Comparison of ENCODE assay signal across 24 cellular contexts in genomic region chr2:70574102-70574501, GRCh38. TPM values are rescaled to one million over a fixed set of nuclear protein-coding genes. Genes with fewer than 3 reads are reported as not detected.
DNase-seq lines count a peak whose midpoint lies in the region; ATAC-seq, FAIRE-seq and TF ChIP-seq lines count a peak whose summit lies in the region.
"Had no signal": no experiment of that assay in that cellular context is flagged by ENCODE, and none has a peak within 500 bp of the region (broad histone marks: within the 10 kb centered on the region; RNA-seq: fewer than 3 reads in every experiment).

No MANE protein-coding gene starts in this region.

- peaks cover 12% of the 10 kb centered on the region for H3F3A ChIP-seq in MM.1S (ENCODE audit: insufficient read depth, low read length)

- FAIRE-seq in GM12878 (lab: Jason Lieb, UNC), result no peak
- FAIRE-seq: A549 had no signal

- H3K36me3 ChIP-seq in MM.1S (replicated peaks; ENCODE audit: insufficient read depth, low read length), result no peaks in the 10 kb centered on the region
- H3K36me3 ChIP-seq in GM12878 (ENCODE audit: control insufficient read depth in 2 of 2, insufficient read depth in 2 of 2, low read length in 1 of 2), result no peaks in the 10 kb centered on the region

- no peak for TF ChIP-seq CTCF in MM.1S (IDR thresholded peaks at IDR 0.05; ENCODE audit: low read length)
- no peak for TF ChIP-seq CTCF in GM12878 (IDR thresholded peaks at IDR 0.05 in 2 of 3, conservative IDR thresholded peaks at IDR 0.05 in 1 of 3; ENCODE audit: control insufficient read depth in 2 of 3, extremely low read depth in 1 of 3, insufficient read depth in 1 of 3, low read depth in 3 of 3, low read length in 3 of 3)

- no peaks in the 10 kb centered on the region for H3K9me3 ChIP-seq in right cardiac atrium (ENCODE audit: control insufficient read depth, low read length)
- no peaks in the 10 kb centered on the region for H3K9me3 ChIP-seq in MM.1S (replicated peaks; ENCODE audit: insufficient read depth, low read length)
- H3K9me3 ChIP-seq in GM12878 (replicated peaks; ENCODE audit: control insufficient read depth, insufficient read depth, low read length), result no peaks in the 10 kb centered on the region

- DNase-seq in right cardiac atrium (no peak), left cardiac atrium (no peak), MM.1S (no peak), GM12878 (ENCODE audit: low read depth, low spot score) (no peak), COLO829 (ENCODE audit: low spot score) (no peak)
- DNase-seq in effector CD8-positive, alpha-beta T cell (lab: John Stamatoyannopoulos, UW), result no peak
- DNase-seq: DMS153; DND-41; H9; IMR-90; KG1; NCI-H1105 treated with DMSO at 0.1 percent for 48 hours; NCI-H146; NCI-H1930; NCI-H446; NCI-H524 treated with DMSO at 0.1 percent for 48 hours; NCI-H774; NK-92 treated with Interleukin-12 subunit alpha and Interleukin-12 subunit beta, amount 100 ng/mL, for 24 hours; PC-9; SHP77 treated with DMSO at 0.1 percent for 48 hours; T-helper 1 cell had no signal

- POLR2A ChIA-PET in GM12878 (lab: Charles Lee), result interaction anchor here (0.6 kb wide), 1 partner anchor 85 kb away, joined by 7 read pairs; no protein-coding TSS in a partner anchor

- intact Hi-C loops in right cardiac atrium (cut with DNase I) (no loop called here), left cardiac atrium (cut with DNase I) (no loop called here), GM12878 (cut with micrococcal nuclease; ENCODE audit: unreplicated experiment) (no loop called here)

- in situ Hi-C loops in GM12878 (cut with MboI), result no loop called here

- TF ChIP-seq EP300 in GM12878 (IDR thresholded peaks at IDR 0.05; ENCODE audit: borderline replicate concordance in 1 of 2, control insufficient read depth in 1 of 2, low read depth in 2 of 2, low read length in 2 of 2), result no peak

- H3K4me2 ChIP-seq in MM.1S (ENCODE audit: low read depth, low read length), result peak overlapping the region; percentile 60
- H3K4me2 ChIP-seq in GM12878 (ENCODE audit: control insufficient read depth, insufficient read depth), result no peak overlapping the region
- H3K4me2 ChIP-seq: A549, GM23338, PC-9 had no signal

- H3K4me3 ChIP-seq in right cardiac atrium (ENCODE audit: low read length), result peak overlapping the region; percentile 48
- peak overlapping the region; percentile 22; the same call in 1 of the 2 replicates for H3K4me3 ChIP-seq in MM.1S (ENCODE audit: low read length)
- no peak overlapping the region for H3K4me3 ChIP-seq in GM12878
- H3K4me3 ChIP-seq: A549, GM23338, PC-9 had no signal

- RAD21 ChIA-PET in GM12878 (lab: Charles Lee; ENCODE audit: unreplicated experiment), result no interaction called here

- H3K79me2 ChIP-seq in MM.1S (ENCODE audit: low read length) (no peaks in the 10 kb centered on the region), GM12878 (ENCODE audit: control insufficient read depth, insufficient read depth, low read length) (no peaks in the 10 kb centered on the region)

- CTCF ChIA-PET in GM12878 (lab: Yijun Ruan, JAX), result interaction anchor here (0.8 to 1.0 kb wide), 2 partner anchors 43 to 237 kb away, joined by 3 to 4 read pairs; no protein-coding TSS in a partner anchor

- no peaks in the 10 kb centered on the region for H3K4me1 ChIP-seq in right cardiac atrium (ENCODE audit: control insufficient read depth, insufficient read depth, low read length)
- peaks cover 44% of the 10 kb centered on the region for H3K4me1 ChIP-seq in MM.1S (ENCODE audit: low read length)
- H3K4me1 ChIP-seq in GM12878 (ENCODE audit: control insufficient read depth, insufficient read depth, low read length), result no peaks in the 10 kb centered on the region

- no peaks in the 10 kb centered on the region for H3K27me3 ChIP-seq in right cardiac atrium (ENCODE audit: control insufficient read depth, insufficient read depth)
- H3K27me3 ChIP-seq in MM.1S (replicated peaks; ENCODE audit: insufficient read depth, low read length), result no peaks in the 10 kb centered on the region
- peaks cover 2 to 8% of the 10 kb centered on the region in 2 experiments; a peak in 1 of 4 replicates for H3K27me3 ChIP-seq in GM12878 (replicated peaks in 1 of 2; ENCODE audit: control insufficient read depth in 2 of 2, insufficient read depth in 2 of 2, low read length in 1 of 2)

- BruUV-seq in GM12878 (replicated peaks; lab: Mats Ljungman, UMichigan), result no TSS peak

- no peak for TF ChIP-seq RAD21 in GM12878 (IDR thresholded peaks at IDR 0.05; ENCODE audit: insufficient read depth, low read depth, low read length)

- ATAC-seq in right cardiac atrium (no peak), left cardiac atrium (no peak), GM12878 (no peak), GM19463 (IDR thresholded peaks at IDR 0.05; ENCODE audit: unreplicated experiment) (no peak)
- ATAC-seq: A549, GM23338 had no signal

- H2AFZ ChIP-seq in MM.1S (ENCODE audit: low read length) (no peak overlapping the region), GM12878 (ENCODE audit: control insufficient read depth, low read depth, low read length) (no peak overlapping the region)
- H2AFZ ChIP-seq: GM23338, PC-9 had no signal

- TF ChIP-seq POLR2A in GM12878 (IDR thresholded peaks at IDR 0.05; ENCODE audit: low read depth, low read length), result no peak

- H4K20me1 ChIP-seq in MM.1S (ENCODE audit: insufficient read depth, low read length) (no peaks in the 10 kb centered on the region), GM12878 (ENCODE audit: control insufficient read depth, insufficient read depth) (no peaks in the 10 kb centered on the region)

- no peaks in the 10 kb centered on the region for H3K9me2 ChIP-seq in MM.1S (replicated peaks; ENCODE audit: insufficient read depth, low read length)

- H3K9ac ChIP-seq in MM.1S (ENCODE audit: low read length), result no peak overlapping the region
- no peak overlapping the region for H3K9ac ChIP-seq in GM12878 (ENCODE audit: control insufficient read depth, insufficient read depth, low read length)

- SMC1A ChIA-PET in GM12878 (lab: Charles Lee; ENCODE audit: uncharacterized antibody, unreplicated experiment), result interaction anchor here (0.6 to 1.3 kb wide), 2 partner anchors 10 to 211 kb away, joined by 3 read pairs; no protein-coding TSS in a partner anchor

- H3K27ac ChIP-seq in right cardiac atrium (ENCODE audit: low read length), result no peak overlapping the region
- H3K27ac ChIP-seq in MM.1S (ENCODE audit: low read length), result peak overlapping the region; percentile 21; the same call in 1 of the 2 replicates
- H3K27ac ChIP-seq in GM12878 (ENCODE audit: control insufficient read depth, insufficient read depth), result no peak overlapping the region
- H3K27ac ChIP-seq: A549, PC-9 had no signal

- 74% methylated on average over 2 of the region's 2 CpGs for WGBS in right cardiac atrium
- WGBS in GM12878 (ENCODE audit: insufficient coverage, insufficient replicate concordance, low lambda C conversion rate, missing lambda C conversion rate), result 2% methylated on average over 2 of the region's 2 CpGs

TF ChIP-seq in GM12878, 131 proteins besides CTCF, POLR2A, EP300 and RAD21:
- no peak for TF ChIP-seq PAX5 (IDR thresholded peaks at IDR 0.05; ENCODE audit: borderline replicate concordance, low read depth, low read length)
- TF ChIP-seq RUNX3 (IDR thresholded peaks at IDR 0.05; ENCODE audit: low read length), result peak; percentile 7; the same call in 1 of the 2 replicates
- 0 out of 2 replicates have a peak, but pooled peaks have one; percentile 9 for TF ChIP-seq SPI1 (IDR thresholded peaks at IDR 0.05; ENCODE audit: borderline replicate concordance, insufficient read depth, low read depth, low read length)
- TF ChIP-seq CREM (IDR thresholded peaks at IDR 0.05; ENCODE audit: low read depth), result no peak

RNA-seq across cellular contexts. Expression of gene TGFA, which starts 20.5 kb away (rescaled TPM):
- total RNA-seq in right cardiac atrium, result under 1 TPM; 0.47 to 0.96 (median 0.58) TPM
- polyA plus RNA-seq in right cardiac atrium, result 0.81 TPM
- 1 to 10 TPM; 1.0 TPM for total RNA-seq in left cardiac atrium
- not detected in 2 replicates for total RNA-seq in GM12878 (2013; cell fraction: nucleolus; rRNA removed)
- not detected in 2 replicates for total RNA-seq in GM12878 (2014; rRNA removed)
- not detected in 2 replicates for total RNA-seq in GM12878 (2014; rRNA removed; fragmentation: Illumina TruSeq; extraction: Trizol)
- 0.23 TPM in 1 of 2 replicates, not detected in the other for total RNA-seq in GM12878 (2021)
- polyA plus RNA-seq in GM12878 (2011; ENCODE audit: low read depth), result not detected
- not detected in 2 replicates for polyA plus RNA-seq in GM12878 (2011; rRNA removed)
- not detected in 2 replicates for polyA plus RNA-seq in GM12878 (2011; cell fraction: cytosol; rRNA removed)
- not detected in 2 replicates for polyA plus RNA-seq in GM12878 (2011; cell fraction: nucleus; rRNA removed)
- not detected in 2 replicates for polyA plus RNA-seq in GM12878 (2012)
- polyA plus RNA-seq in GM12878 (2014; fragmentation: Illumina TruSeq; extraction: Trizol), result not detected in 2 replicates
- not detected for polyA plus RNA-seq in GM12878 (2014; fragmentation: Nextera tagmentation; extraction: Ambion mirVana)
- polyA plus RNA-seq in GM12878 (2014; rRNA removed), result 0.03 TPM in 1 of 2 replicates, not detected in the other
- polyA plus RNA-seq in GM12878 (2016; fragmentation: Nextera tagmentation; extraction: Ambion mirVana), result not detected
- not detected in 2 replicates for polyA minus RNA-seq in GM12878 (2011; rRNA and poly(A)+ RNA removed)
- not detected in 2 replicates for polyA minus RNA-seq in GM12878 (2011; cell fraction: cytosol; rRNA and poly(A)+ RNA removed)
- not detected in 2 replicates for polyA minus RNA-seq in GM12878 (2011; cell fraction: nucleus; rRNA and poly(A)+ RNA removed)
- total RNA-seq: IMR-90 had no signal
- polyA plus RNA-seq: IMR-90 had no signal
